ENCODE assay signal across 8 cellular contexts in genomic region chr19:46861691-46862503, GRCh38. TPM values are rescaled to one million over a fixed set of nuclear protein-coding genes. Genes with fewer than 3 reads are reported as not detected.
DNase-seq lines count a peak whose midpoint lies in the region; ATAC-seq and TF ChIP-seq lines count a peak whose summit lies in the region.

No MANE protein-coding gene starts in this region.

- H2BK120ac ChIP-seq in mesendoderm (ENCODE audit: low read depth, low read length), result no peak overlapping the region

- TF ChIP-seq CTCF in MCF 10A (IDR thresholded peaks at IDR 0.05; ENCODE audit: unreplicated experiment), result no peak

- peaks cover 54% of the 10 kb centered on the region for H3K79me2 ChIP-seq in mesendoderm (ENCODE audit: control insufficient read depth, insufficient read depth, low read length)

- peak overlapping the region; percentile 96 for H3K9ac ChIP-seq in mesendoderm (ENCODE audit: low read length)

- H3K23ac ChIP-seq in mesendoderm (ENCODE audit: low read length), result peak overlapping the region; percentile 97

- H3K4me1 ChIP-seq in mesendoderm (ENCODE audit: control insufficient read depth, low read depth, low read length), result peaks cover 17% of the 10 kb centered on the region

- no peaks in the 10 kb centered on the region for H3K27me3 ChIP-seq in mesendoderm (ENCODE audit: insufficient read depth, low read length, poor library complexity)

- H3K4me2 ChIP-seq in mesendoderm (ENCODE audit: low read length), result peak overlapping the region; percentile 100

- no peaks in the 10 kb centered on the region for H3K9me3 Mint-ChIP-seq in MCF 10A (ENCODE audit: unreplicated experiment)

- peak overlapping the region; percentile 93 for H3K4me3 ChIP-seq in mesendoderm (ENCODE audit: low read length)

- peak overlapping the region; percentile 95 for H3K56ac ChIP-seq in mesendoderm (ENCODE audit: low read length)

- no peak overlapping the region for H2BK15ac ChIP-seq in mesendoderm (replicated peaks; ENCODE audit: low read depth)

- WGBS in mesendoderm (ENCODE audit: extremely low coverage, insufficient coverage, low lambda C conversion rate), result no CpG with 5 or more reads among the region's 19 CpGs

- no peaks in the 10 kb centered on the region for H3K27me3 Mint-ChIP-seq in MCF 10A (ENCODE audit: insufficient read depth, unreplicated experiment)

- H3K4me3 Mint-ChIP-seq in MCF 10A (ENCODE audit: unreplicated experiment), result no peak overlapping the region

- H3K79me1 ChIP-seq in mesendoderm (ENCODE audit: low read length), result peaks cover 20% of the 10 kb centered on the region

- no peaks in the 10 kb centered on the region for H3K36me3 Mint-ChIP-seq in MCF 10A (ENCODE audit: insufficient read depth, unreplicated experiment)

- POLR2A ChIA-PET in MCF 10A (lab: Yijun Ruan, JAX), result interaction anchor here (0.5 to 5.9 kb wide), 22 partner anchors 8 to 261 kb away, joined by 3 to 59 read pairs (median 6); partner anchors contain the start of genes AP2S1, CALM3, SLC1A5 and ZC3H4

- intact Hi-C loops in MCF 10A (cut with micrococcal nuclease), result loop anchor here (2.0 to 5.0 kb wide), 2 partner anchors 63 to 270 kb away; partner anchors contain the start of gene SAE1

- H3K18ac ChIP-seq in mesendoderm (ENCODE audit: low read length), result no peak overlapping the region

- no peak overlapping the region for H4K8ac ChIP-seq in mesendoderm (ENCODE audit: low read depth, low read length)

- no peak overlapping the region for H2BK5ac ChIP-seq in mesendoderm (ENCODE audit: low read length)

- H3K27ac ChIP-seq in KOPT-K1 (ENCODE audit: low read depth, low read length, poor library complexity, severe bottlenecking) (peak overlapping the region; percentile 99), mesendoderm (ENCODE audit: low read depth, low read length) (peak overlapping the region; percentile 50)

- ATAC-seq in GM21576 (IDR thresholded peaks at IDR 0.05; ENCODE audit: unreplicated experiment), result no peak
- ATAC-seq in HG03280 (IDR thresholded peaks at IDR 0.05; ENCODE audit: unreplicated experiment), result no peak

- H3K27ac Mint-ChIP-seq in MCF 10A (ENCODE audit: low read depth, unreplicated experiment), result no peak overlapping the region

- no TSS peak for BruUV-seq in MCF 10A (replicated peaks; lab: Mats Ljungman, UMichigan)

- CTCF ChIA-PET in MCF 10A (lab: Yijun Ruan, JAX), result interaction anchor here (0.9 to 1.3 kb wide), 2 partner anchors 25 to 129 kb away, joined by 4 to 8 read pairs; no protein-coding TSS in a partner anchor

- peak overlapping the region; percentile 90 for H2AK5ac ChIP-seq in mesendoderm (ENCODE audit: low read length)

- H3K9me3 ChIP-seq in KOPT-K1 (ENCODE audit: insufficient read depth, low read length, poor library complexity, severe bottlenecking), result no peaks in the 10 kb centered on the region

- H4K5ac ChIP-seq in mesendoderm (ENCODE audit: low read length), result no peak overlapping the region

- H3K4ac ChIP-seq in mesendoderm (ENCODE audit: low read depth, low read length), result peak overlapping the region; percentile 97

- H3K36me3 ChIP-seq in KOPT-K1 (ENCODE audit: insufficient read depth, low read length) (0 out of 2 replicates have a peak, but pooled peaks cover 8% of the 10 kb centered on the region), mesendoderm (ENCODE audit: control insufficient read depth, insufficient read depth, low read length) (peaks cover 2% of the 10 kb centered on the region)

- peaks cover 21% of the 10 kb centered on the region for H3K4me1 Mint-ChIP-seq in MCF 10A (ENCODE audit: insufficient read depth, unreplicated experiment)

- DNase-seq in ELR (ENCODE audit: low read depth) (peak; percentile 51), MCF 10A (ENCODE audit: unreplicated experiment) (peak; percentile 46), mesendoderm (peak; percentile 51), hepatic stellate cell (ENCODE audit: low spot score) (no peak), SK-N-DZ (ENCODE audit: low spot score) (no peak)

RNA-seq across cellular contexts. Expression of gene ARHGAP35, which starts 1.1 kb away (rescaled TPM):
- total RNA-seq in MCF 10A (2022), result 46.9 and 52.1 TPM in 2 replicates
- 35.2 TPM for polyA plus RNA-seq in mesendoderm (2013, experiment 1 of 2)
- 35.5 TPM for polyA plus RNA-seq in mesendoderm (2013, experiment 2 of 2)
- 7.2 and 8.4 TPM in 2 replicates for polyA plus RNA-seq in SK-N-DZ (2014; cell fraction: cytosol; rRNA removed)
- polyA plus RNA-seq in SK-N-DZ (2014; cell fraction: nucleus; rRNA removed), result 4.7 and 5.4 TPM in 2 replicates

RNA-seq across cellular contexts. Expression of gene AP2S1, which starts 11.3 kb away (rescaled TPM):
- total RNA-seq in MCF 10A (2022), result 237 and 252 TPM in 2 replicates
- 166 TPM for polyA plus RNA-seq in mesendoderm (2013, experiment 1 of 2)
- polyA plus RNA-seq in mesendoderm (2013, experiment 2 of 2), result 156 TPM
- polyA plus RNA-seq in SK-N-DZ (2014; cell fraction: cytosol; rRNA removed), result 56.7 and 71.7 TPM in 2 replicates
- polyA plus RNA-seq in SK-N-DZ (2014; cell fraction: nucleus; rRNA removed), result 38.9 and 43.7 TPM in 2 replicates

Comparison
In these comparisons a context has a peak if more than half of its experiments do, and no peak if none do; other contexts are left out.
1. DNase-seq: peak in ELR (single experiment), MCF 10A (single experiment) and mesendoderm (single experiment); none in hepatic stellate cell (single experiment) and SK-N-DZ (single experiment).